2 cellular contexts compared by ENCODE assay signal in genomic region chr1:94418664-94419655, GRCh38.
TF ChIP-seq lines count a peak whose summit lies in the region.

No MANE protein-coding gene starts in this region.

TF ChIP-seq in SK-N-SH, 30 proteins besides CTCF, POLR2A, EP300 and RAD21:
- no peak for TF ChIP-seq TAF1 (IDR thresholded peaks at IDR 0.05; ENCODE audit: borderline replicate concordance, low read depth, low read length)
- peak; percentile 79; the same call in 1 of the 2 replicates for TF ChIP-seq YY1 (IDR thresholded peaks at IDR 0.05; ENCODE audit: low read depth)
- TF ChIP-seq FOXM1 (IDR thresholded peaks at IDR 0.05; ENCODE audit: low read depth): no peak
- TF ChIP-seq FOXJ3 (CRISPR knock-in tag; IDR thresholded peaks at IDR 0.05): no peak
- no peak for TF ChIP-seq SIN3A (IDR thresholded peaks at IDR 0.05; ENCODE audit: borderline replicate concordance, low read depth, low read length)
- TF ChIP-seq NFIC (IDR thresholded peaks at IDR 0.05; ENCODE audit: borderline replicate concordance): no peak
- no peak for TF ChIP-seq ELF1 (IDR thresholded peaks at IDR 0.05)
- no peak for TF ChIP-seq JUND (IDR thresholded peaks at IDR 0.05)
- TF ChIP-seq RCOR1 (IDR thresholded peaks at IDR 0.05; ENCODE audit: low read length): no peak
- peak; percentile 29; the same call in 1 of the 2 replicates for TF ChIP-seq TEAD4 (IDR thresholded peaks at IDR 0.05; ENCODE audit: borderline replicate concordance, insufficient read depth)
- TF ChIP-seq MEF2A (IDR thresholded peaks at IDR 0.05; ENCODE audit: borderline replicate concordance, low read depth): no peak
- TF ChIP-seq USF1 (IDR thresholded peaks at IDR 0.05; ENCODE audit: borderline replicate concordance, low read depth): no peak
- no peak for TF ChIP-seq IRF3 (IDR thresholded peaks at IDR 0.05; ENCODE audit: low read depth, low read length)
- 0 out of 2 replicates have a peak, but pooled peaks have one; percentile 2 for TF ChIP-seq MXI1 (IDR thresholded peaks at IDR 0.05; ENCODE audit: low read depth, low read length)
- TF ChIP-seq REST (IDR thresholded peaks at IDR 0.05; ENCODE audit: low read depth, low read length): no peak
- 0 out of 2 replicates have a peak, but pooled peaks have one; percentile 6 for TF ChIP-seq MAX (IDR thresholded peaks at IDR 0.05; ENCODE audit: low read depth)

TF ChIP-seq in H1, 55 proteins besides CTCF, POLR2A, EP300 and RAD21:
- TF ChIP-seq SAP30 (IDR thresholded peaks at IDR 0.05; ENCODE audit: insufficient read depth, insufficient replicate concordance, low read length): no peak
- peak; percentile 29 for TF ChIP-seq EZH2 (IDR thresholded peaks at IDR 0.05; ENCODE audit: low read depth, low read length, severe bottlenecking)
- TF ChIP-seq NANOG (IDR thresholded peaks at IDR 0.05; ENCODE audit: insufficient read depth, low read depth, low read length, poor library complexity, severe bottlenecking): no peak
- no peak for TF ChIP-seq HDAC2 (IDR thresholded peaks at IDR 0.05; ENCODE audit: borderline replicate concordance in 1 of 2, low read depth in 2 of 2, low read length in 2 of 2)
- TF ChIP-seq RBBP5 (IDR thresholded peaks at IDR 0.05; ENCODE audit: borderline replicate concordance, low read depth, low read length): 0 out of 2 replicates have a peak, but pooled peaks have one; percentile 70
- no peak for TF ChIP-seq BACH1 (IDR thresholded peaks at IDR 0.05; ENCODE audit: low read length)
- peak; percentile 8; the same call in 1 of the 2 replicates for TF ChIP-seq PHF8 (conservative IDR thresholded peaks at IDR 0.05; ENCODE audit: low read depth, low read length)
- TF ChIP-seq ASH2L (IDR thresholded peaks at IDR 0.05; ENCODE audit: low read length): peak; percentile 76
- no peak for TF ChIP-seq BRCA1 (IDR thresholded peaks at IDR 0.05; ENCODE audit: low read depth, low read length)
- TF ChIP-seq KDM4A (IDR thresholded peaks at IDR 0.05; ENCODE audit: low read depth, low read length, severe bottlenecking): peak; percentile 26
- TF ChIP-seq CEBPB (IDR thresholded peaks at IDR 0.05; ENCODE audit: low read depth, low read length): peak; percentile 60; the same call in 1 of the 2 replicates
- TF ChIP-seq JUND (IDR thresholded peaks at IDR 0.05; ENCODE audit: low read length): no peak
- TF ChIP-seq SIN3A (conservative IDR thresholded peaks at IDR 0.05 in 1 of 2, IDR thresholded peaks at IDR 0.05 in 1 of 2; ENCODE audit: low read depth in 1 of 2, low read length in 2 of 2): peak in 1 of 2 experiments; percentile 29; a peak in 1 of 4 replicates
TF ChIP-seq in H1: peak in this region for 7.
